In the genomic region with DNA sequence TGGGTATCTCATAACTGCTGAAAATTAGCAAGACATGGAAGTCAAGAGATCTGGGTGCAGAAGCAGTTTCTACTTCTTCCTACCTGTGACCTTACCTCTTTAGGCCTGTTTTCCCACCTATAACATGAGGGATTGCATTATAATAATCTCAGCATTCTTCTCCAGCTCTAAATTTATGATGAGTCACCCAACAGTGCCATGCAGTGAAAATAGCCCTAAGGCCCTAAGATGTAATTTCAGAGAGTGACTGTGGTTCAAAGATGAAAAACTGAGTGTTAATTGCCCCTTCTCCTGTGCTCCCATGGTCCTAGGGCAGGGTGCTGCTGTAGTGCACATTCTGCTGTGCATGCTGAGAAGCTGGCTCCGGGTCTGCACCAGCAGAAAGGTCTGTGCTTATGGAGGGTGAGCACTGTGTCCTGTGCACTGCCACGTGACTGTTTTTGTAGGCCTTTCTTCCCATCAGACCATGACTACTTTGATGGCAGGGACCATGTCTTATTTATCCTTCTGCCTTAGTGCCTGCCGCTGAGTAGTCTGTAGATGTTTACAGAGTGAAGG, we compare ENCODE assay signal across 1 cellular context.
TF ChIP-seq lines count a peak whose summit lies in the region.

No MANE protein-coding gene starts in this region.

TF ChIP-seq in HCT116, 20 proteins besides CTCF, POLR2A, EP300 and RAD21:
- TF ChIP-seq EZH2 (IDR thresholded peaks at IDR 0.05) (no peak), CBX3 (IDR thresholded peaks at IDR 0.05; ENCODE audit: low read depth) (0 out of 2 replicates have a peak, but pooled peaks have one; percentile 15), FOSL1 (IDR thresholded peaks at IDR 0.05; ENCODE audit: low read depth) (peak; percentile 42; the same call in 1 of the 2 replicates), ELF1 (IDR thresholded peaks at IDR 0.05; ENCODE audit: borderline replicate concordance, low read depth) (no peak), SP1 (IDR thresholded peaks at IDR 0.05; ENCODE audit: low read depth) (peak; percentile 19; the same call in 1 of the 2 replicates), SIN3A (IDR thresholded peaks at IDR 0.05; ENCODE audit: low read depth) (no peak), JUND (IDR thresholded peaks at IDR 0.05) (no peak), TCF7L2 (IDR thresholded peaks at IDR 0.05; ENCODE audit: borderline replicate concordance, extremely low read depth, insufficient read depth, insufficient read length) (no peak), ZFX (IDR thresholded peaks at IDR 0.05) (peak; percentile 34), CEBPB (IDR thresholded peaks at IDR 0.05; ENCODE audit: low read depth) (no peak), ZNF274 (IDR thresholded peaks at IDR 0.05; ENCODE audit: low read depth, low read length) (no peak)
- TF ChIP-seq, protein P1, sequence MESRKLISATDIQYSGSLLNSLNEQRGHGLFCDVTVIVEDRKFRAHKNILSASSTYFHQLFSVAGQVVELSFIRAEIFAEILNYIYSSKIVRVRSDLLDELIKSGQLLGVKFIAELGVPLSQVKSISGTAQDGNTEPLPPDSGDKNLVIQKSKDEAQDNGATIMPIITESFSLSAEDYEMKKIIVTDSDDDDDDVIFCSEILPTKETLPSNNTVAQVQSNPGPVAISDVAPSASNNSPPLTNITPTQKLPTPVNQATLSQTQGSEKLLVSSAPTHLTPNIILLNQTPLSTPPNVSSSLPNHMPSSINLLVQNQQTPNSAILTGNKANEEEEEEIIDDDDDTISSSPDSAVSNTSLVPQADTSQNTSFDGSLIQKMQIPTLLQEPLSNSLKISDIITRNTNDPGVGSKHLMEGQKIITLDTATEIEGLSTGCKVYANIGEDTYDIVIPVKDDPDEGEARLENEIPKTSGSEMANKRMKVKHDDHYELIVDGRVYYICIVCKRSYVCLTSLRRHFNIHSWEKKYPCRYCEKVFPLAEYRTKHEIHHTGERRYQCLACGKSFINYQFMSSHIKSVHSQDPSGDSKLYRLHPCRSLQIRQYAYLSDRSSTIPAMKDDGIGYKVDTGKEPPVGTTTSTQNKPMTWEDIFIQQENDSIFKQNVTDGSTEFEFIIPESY (IDR thresholded peaks at IDR 0.05; ENCODE audit: extremely low read depth, insufficient replicate concordance, low read length): no peak
- TF ChIP-seq, protein P2, sequence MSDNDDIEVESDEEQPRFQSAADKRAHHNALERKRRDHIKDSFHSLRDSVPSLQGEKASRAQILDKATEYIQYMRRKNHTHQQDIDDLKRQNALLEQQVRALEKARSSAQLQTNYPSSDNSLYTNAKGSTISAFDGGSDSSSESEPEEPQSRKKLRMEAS (IDR thresholded peaks at IDR 0.05): no peak
- TF ChIP-seq, protein P3, sequence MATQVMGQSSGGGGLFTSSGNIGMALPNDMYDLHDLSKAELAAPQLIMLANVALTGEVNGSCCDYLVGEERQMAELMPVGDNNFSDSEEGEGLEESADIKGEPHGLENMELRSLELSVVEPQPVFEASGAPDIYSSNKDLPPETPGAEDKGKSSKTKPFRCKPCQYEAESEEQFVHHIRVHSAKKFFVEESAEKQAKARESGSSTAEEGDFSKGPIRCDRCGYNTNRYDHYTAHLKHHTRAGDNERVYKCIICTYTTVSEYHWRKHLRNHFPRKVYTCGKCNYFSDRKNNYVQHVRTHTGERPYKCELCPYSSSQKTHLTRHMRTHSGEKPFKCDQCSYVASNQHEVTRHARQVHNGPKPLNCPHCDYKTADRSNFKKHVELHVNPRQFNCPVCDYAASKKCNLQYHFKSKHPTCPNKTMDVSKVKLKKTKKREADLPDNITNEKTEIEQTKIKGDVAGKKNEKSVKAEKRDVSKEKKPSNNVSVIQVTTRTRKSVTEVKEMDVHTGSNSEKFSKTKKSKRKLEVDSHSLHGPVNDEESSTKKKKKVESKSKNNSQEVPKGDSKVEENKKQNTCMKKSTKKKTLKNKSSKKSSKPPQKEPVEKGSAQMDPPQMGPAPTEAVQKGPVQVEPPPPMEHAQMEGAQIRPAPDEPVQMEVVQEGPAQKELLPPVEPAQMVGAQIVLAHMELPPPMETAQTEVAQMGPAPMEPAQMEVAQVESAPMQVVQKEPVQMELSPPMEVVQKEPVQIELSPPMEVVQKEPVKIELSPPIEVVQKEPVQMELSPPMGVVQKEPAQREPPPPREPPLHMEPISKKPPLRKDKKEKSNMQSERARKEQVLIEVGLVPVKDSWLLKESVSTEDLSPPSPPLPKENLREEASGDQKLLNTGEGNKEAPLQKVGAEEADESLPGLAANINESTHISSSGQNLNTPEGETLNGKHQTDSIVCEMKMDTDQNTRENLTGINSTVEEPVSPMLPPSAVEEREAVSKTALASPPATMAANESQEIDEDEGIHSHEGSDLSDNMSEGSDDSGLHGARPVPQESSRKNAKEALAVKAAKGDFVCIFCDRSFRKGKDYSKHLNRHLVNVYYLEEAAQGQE (IDR thresholded peaks at IDR 0.05; ENCODE audit: low read depth): no peak
- TF ChIP-seq, protein P4, sequence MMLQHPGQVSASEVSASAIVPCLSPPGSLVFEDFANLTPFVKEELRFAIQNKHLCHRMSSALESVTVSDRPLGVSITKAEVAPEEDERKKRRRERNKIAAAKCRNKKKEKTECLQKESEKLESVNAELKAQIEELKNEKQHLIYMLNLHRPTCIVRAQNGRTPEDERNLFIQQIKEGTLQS (IDR thresholded peaks at IDR 0.05): no peak
